ENCODE assay signal across 1 cellular context in genomic region chr21:42496120-42496838, GRCh38.
A peak's percentile ranks its signal among the peaks of the same experiment; 100 is the strongest.
TF ChIP-seq lines count a peak whose summit lies in the region.

Gene RSPH1 (minus strand): TSS chr21:42496224. CDS start chr21:42496186, 38 bp downstream.

TF ChIP-seq in SK-N-SH, 30 proteins besides CTCF, POLR2A, EP300 and RAD21 (continued from another document):
- TF ChIP-seq PBX3 (IDR thresholded peaks at IDR 0.05) (no peak), TEAD4 (IDR thresholded peaks at IDR 0.05; ENCODE audit: borderline replicate concordance, insufficient read depth) (no peak), JUND (IDR thresholded peaks at IDR 0.05) (no peak), TAF1 (IDR thresholded peaks at IDR 0.05; ENCODE audit: borderline replicate concordance, low read depth, low read length) (no peak), SIN3A (IDR thresholded peaks at IDR 0.05; ENCODE audit: borderline replicate concordance, low read depth, low read length) (0 out of 2 replicates have a peak, but pooled peaks have one; percentile 13), MXI1 (IDR thresholded peaks at IDR 0.05; ENCODE audit: low read depth, low read length) (peak; percentile 96), MEF2A (IDR thresholded peaks at IDR 0.05; ENCODE audit: borderline replicate concordance, low read depth) (no peak), CHD2 (IDR thresholded peaks at IDR 0.05; ENCODE audit: low read length, partially characterized antibody) (peak; percentile 24), FOXM1 (IDR thresholded peaks at IDR 0.05; ENCODE audit: low read depth) (no peak), USF2 (IDR thresholded peaks at IDR 0.05; ENCODE audit: borderline replicate concordance, low read depth, low read length) (no peak), SMC3 (IDR thresholded peaks at IDR 0.05; ENCODE audit: low read depth, low read length) (no peak), ELF1 (IDR thresholded peaks at IDR 0.05) (peak; percentile 48; the same call in 1 of the 2 replicates), TCF12 (IDR thresholded peaks at IDR 0.05) (no peak), RXRA (IDR thresholded peaks at IDR 0.05; ENCODE audit: borderline replicate concordance, low read depth) (no peak)
- TF ChIP-seq, protein P1, sequence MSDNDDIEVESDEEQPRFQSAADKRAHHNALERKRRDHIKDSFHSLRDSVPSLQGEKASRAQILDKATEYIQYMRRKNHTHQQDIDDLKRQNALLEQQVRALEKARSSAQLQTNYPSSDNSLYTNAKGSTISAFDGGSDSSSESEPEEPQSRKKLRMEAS (IDR thresholded peaks at IDR 0.05; ENCODE audit: low read depth): no peak
- TF ChIP-seq, protein P2, sequence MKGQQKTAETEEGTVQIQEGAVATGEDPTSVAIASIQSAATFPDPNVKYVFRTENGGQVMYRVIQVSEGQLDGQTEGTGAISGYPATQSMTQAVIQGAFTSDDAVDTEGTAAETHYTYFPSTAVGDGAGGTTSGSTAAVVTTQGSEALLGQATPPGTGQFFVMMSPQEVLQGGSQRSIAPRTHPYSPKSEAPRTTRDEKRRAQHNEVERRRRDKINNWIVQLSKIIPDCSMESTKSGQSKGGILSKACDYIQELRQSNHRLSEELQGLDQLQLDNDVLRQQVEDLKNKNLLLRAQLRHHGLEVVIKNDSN (IDR thresholded peaks at IDR 0.05; ENCODE audit: borderline replicate concordance, low read depth): no peak
